In genomic region chr12:51536159-51536558, GRCh38 we compare ENCODE assay signal across 15 cellular contexts. TPM values are rescaled to one million over a fixed set of nuclear protein-coding genes. Genes with fewer than 3 reads are reported as not detected.
DNase-seq lines count a peak whose midpoint lies in the region; ATAC-seq and TF ChIP-seq lines count a peak whose summit lies in the region.
"Had no signal": no experiment of that assay in that cellular context is flagged by ENCODE, and none has a peak within 500 bp of the region (broad histone marks: within the 10 kb centered on the region; RNA-seq: fewer than 3 reads in every experiment).

No MANE protein-coding gene starts in this region.

- no peak for ATAC-seq in GM18511 (IDR thresholded peaks at IDR 0.05; ENCODE audit: unreplicated experiment)
- ATAC-seq: stimulated activated naive B cell treated with anti-CD40 and anti-IgM and Interleukin-4, amounts not matched to agents 10 μg/mL and 1 μg/mL and 100 μg/mL, for 72 hours had no signal

- no peaks in the 10 kb centered on the region for H3F3A ChIP-seq in Loucy (ENCODE audit: low read depth)

- no peaks in the 10 kb centered on the region for H3K9me3 Mint-ChIP-seq in chondrocyte (ENCODE audit: low read depth)
- H3K9me3 Mint-ChIP-seq: activated naive CD4-positive, alpha-beta T cell treated with anti-CD3 and anti-CD28 coated beads for 36 hours; stimulated activated naive B cell treated with anti-CD40 and anti-IgM and Interleukin-4, amounts not matched to agents 10 μg/mL and 1 μg/mL and 100 μg/mL, for 72 hours had no signal

- H3K4me3 Mint-ChIP-seq in chondrocyte (ENCODE audit: unreplicated experiment): no peak overlapping the region
- H3K4me3 Mint-ChIP-seq: activated naive CD4-positive, alpha-beta T cell treated with anti-CD3 and anti-CD28 coated beads for 36 hours; stimulated activated naive B cell treated with anti-CD40 and anti-IgM and Interleukin-4, amounts not matched to agents 10 μg/mL and 1 μg/mL and 100 μg/mL, for 72 hours had no signal

- H3K4me2 ChIP-seq in Loucy (ENCODE audit: low read depth, low read length, poor library complexity, severe bottlenecking): no peak overlapping the region
- H3K4me2 ChIP-seq in osteoblast (ENCODE audit: insufficient read depth, low read length): no peak overlapping the region

- H3K27ac ChIP-seq in osteoblast (ENCODE audit: low read depth, low read length) (no peak overlapping the region), left ventricle myocardium inferior (replicated peaks) (no peak overlapping the region)
- H3K27ac ChIP-seq: breast epithelium had no signal

- no peaks in the 10 kb centered on the region for H3K36me3 Mint-ChIP-seq in chondrocyte (ENCODE audit: low read depth)
- H3K36me3 Mint-ChIP-seq: stimulated activated naive B cell treated with anti-CD40 and anti-IgM and Interleukin-4, amounts not matched to agents 10 μg/mL and 1 μg/mL and 100 μg/mL, for 72 hours had no signal

- TF ChIP-seq CTCF in Loucy (conservative IDR thresholded peaks at IDR 0.05; ENCODE audit: low read length) (0 out of 2 replicates have a peak, but pooled peaks have one; percentile 8), chondrocyte (IDR thresholded peaks at IDR 0.05) (peak; percentile 50), osteoblast (IDR thresholded peaks at IDR 0.05; ENCODE audit: extremely low read depth, low read depth, low read length) (peak; percentile 19), left ventricle myocardium inferior (IDR thresholded peaks at IDR 0.05; ENCODE audit: borderline replicate concordance) (no peak)

- H2AFZ ChIP-seq in Loucy (ENCODE audit: low read length) (no peak overlapping the region), osteoblast (ENCODE audit: low read length) (no peak overlapping the region)

- H3K4me1 Mint-ChIP-seq in chondrocyte (ENCODE audit: low read depth): peaks cover 8% of the 10 kb centered on the region

- H3K4me3 ChIP-seq in Loucy (ENCODE audit: low read length, poor library complexity, severe bottlenecking) (no peak overlapping the region), osteoblast (ENCODE audit: insufficient read depth, low read length) (no peak overlapping the region), left ventricle myocardium inferior (no peak overlapping the region)
- H3K4me3 ChIP-seq: breast epithelium had no signal

- H3K27me3 Mint-ChIP-seq in chondrocyte (ENCODE audit: low read depth): peaks cover 6% of the 10 kb centered on the region

- H3K27ac Mint-ChIP-seq in chondrocyte (ENCODE audit: unreplicated experiment): no peak overlapping the region
- H3K27ac Mint-ChIP-seq: activated naive CD4-positive, alpha-beta T cell treated with anti-CD3 and anti-CD28 coated beads for 36 hours; stimulated activated naive B cell treated with anti-CD40 and anti-IgM and Interleukin-4, amounts not matched to agents 10 μg/mL and 1 μg/mL and 100 μg/mL, for 72 hours had no signal

- DNase-seq in NCI-H1694 (lab: John Stamatoyannopoulos, UW) (peak; percentile 22), NCI-H1694 treated with DMSO at 0.1 percent for 48 hours (lab: John Stamatoyannopoulos, UW) (no peak), chondrocyte (ENCODE audit: low spot score) (no peak), osteoblast (ENCODE audit: insufficient read length, low spot score, missing footprints) (no peak), left ventricle myocardium inferior (no peak), AG20443 (ENCODE audit: low spot score) (no peak)
- DNase-seq: ACHN; activated CD4-positive, CD25-positive, alpha-beta regulatory T cell; activated CD8-positive, alpha-beta memory T cell treated with anti-CD3 and anti-CD28 coated beads, Interleukin-2, amount 50 U/mL, for 4 hours; activated naive CD4-positive, alpha-beta T cell treated with anti-CD3 and anti-CD28 coated beads for 36 hours; nucleus accumbens; stimulated activated naive B cell treated with anti-CD40 and anti-IgM and Interleukin-4, amounts not matched to agents 10 μg/mL and 1 μg/mL and 100 μg/mL, for 72 hours had no signal

- H3K9me3 ChIP-seq in Loucy (ENCODE audit: insufficient read depth, low read depth, low read length) (no peaks in the 10 kb centered on the region), osteoblast (ENCODE audit: low read depth, low read length) (no peaks in the 10 kb centered on the region), left ventricle myocardium inferior (replicated peaks) (no peaks in the 10 kb centered on the region)
- H3K9me3 ChIP-seq: breast epithelium had no signal

- H4K20me1 ChIP-seq in Loucy (ENCODE audit: insufficient read depth, low read length, poor library complexity, severe bottlenecking) (no peaks in the 10 kb centered on the region), osteoblast (ENCODE audit: insufficient read depth, low read length) (no peaks in the 10 kb centered on the region)

- H3K36me3 ChIP-seq in Loucy (ENCODE audit: insufficient read depth, low read length): no peaks in the 10 kb centered on the region
- no peaks in the 10 kb centered on the region for H3K36me3 ChIP-seq in osteoblast (ENCODE audit: insufficient read depth, low read length)
- no peaks in the 10 kb centered on the region for H3K36me3 ChIP-seq in left ventricle myocardium inferior
- H3K36me3 ChIP-seq: breast epithelium had no signal

- H3K79me2 ChIP-seq in Loucy (ENCODE audit: insufficient read depth, low read length) (no peaks in the 10 kb centered on the region), osteoblast (ENCODE audit: insufficient read depth, low read length) (no peaks in the 10 kb centered on the region)

- intact Hi-C loops in left ventricle myocardium inferior (cut with micrococcal nuclease): no loop called here

- H3K9ac ChIP-seq in Loucy (ENCODE audit: low read depth, low read length, poor library complexity, severe bottlenecking): no peak overlapping the region

- no peaks in the 10 kb centered on the region for H3K9me2 ChIP-seq in Loucy (replicated peaks; ENCODE audit: low read depth, low read length)

- H3K27me3 ChIP-seq in Loucy (ENCODE audit: insufficient read depth, low read length, poor library complexity, severe bottlenecking) (no peaks in the 10 kb centered on the region), osteoblast (ENCODE audit: insufficient read depth, low read length) (no peaks in the 10 kb centered on the region), left ventricle myocardium inferior (ENCODE audit: low read depth) (peaks cover 89% of the 10 kb centered on the region)

- H3K4me1 ChIP-seq in Loucy (ENCODE audit: insufficient read depth, low read length, poor library complexity, severe bottlenecking): peaks cover 5% of the 10 kb centered on the region
- H3K4me1 ChIP-seq in osteoblast (ENCODE audit: insufficient read depth, low read length): peaks cover 27% of the 10 kb centered on the region
- H3K4me1 ChIP-seq in left ventricle myocardium inferior: peaks cover 4% of the 10 kb centered on the region
- H3K4me1 ChIP-seq: breast epithelium had no signal

RNA-seq across cellular contexts. Expression of gene SCN8A, which starts 54.9 kb away (rescaled TPM):
- 3.8 to 4.4 TPM (median 4.1 TPM) in 3 replicates for total RNA-seq in chondrocyte
- total RNA-seq in osteoblast: 24.5 and 26.4 TPM in 2 replicates
- 0.41 TPM for total RNA-seq in left ventricle myocardium inferior
